In the genomic region with DNA sequence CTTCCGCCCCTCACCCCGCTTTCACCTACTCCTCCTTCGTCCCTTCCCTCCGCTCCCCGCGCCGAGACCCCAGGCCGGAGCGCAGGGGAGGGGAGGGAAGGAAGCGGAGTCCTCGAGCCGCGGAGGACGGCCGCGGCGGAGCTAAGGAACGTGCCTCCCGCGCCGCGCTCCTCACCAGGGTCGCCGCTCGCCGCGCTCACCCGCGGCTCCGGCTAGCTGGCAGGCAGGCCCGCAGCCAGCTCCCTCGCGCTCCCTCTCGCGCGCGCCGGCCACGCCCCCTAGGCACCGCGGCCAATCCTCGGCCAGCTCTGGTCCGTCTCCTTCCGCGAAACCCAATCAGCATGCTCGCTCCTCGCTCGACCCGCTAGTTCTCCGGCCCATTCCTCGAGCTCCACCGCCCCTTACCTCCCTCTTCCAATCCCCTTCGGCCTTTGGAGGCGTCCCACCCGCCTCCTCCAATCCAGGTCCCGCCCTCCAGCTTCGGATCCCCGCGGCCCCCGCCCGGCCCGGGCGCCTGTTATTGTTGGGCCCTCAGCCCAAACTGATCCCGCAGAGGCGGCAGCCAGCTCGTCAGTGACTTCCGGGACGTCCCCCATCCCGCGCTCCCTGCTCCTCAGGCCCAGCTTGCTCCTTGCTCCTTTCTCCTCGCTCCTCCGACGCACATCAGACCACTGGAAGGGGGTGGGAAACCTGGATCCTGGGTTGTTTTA, we compare ENCODE assay signal across 1 cellular context.
TF ChIP-seq lines count a peak whose summit lies in the region.

A gene with protein sequence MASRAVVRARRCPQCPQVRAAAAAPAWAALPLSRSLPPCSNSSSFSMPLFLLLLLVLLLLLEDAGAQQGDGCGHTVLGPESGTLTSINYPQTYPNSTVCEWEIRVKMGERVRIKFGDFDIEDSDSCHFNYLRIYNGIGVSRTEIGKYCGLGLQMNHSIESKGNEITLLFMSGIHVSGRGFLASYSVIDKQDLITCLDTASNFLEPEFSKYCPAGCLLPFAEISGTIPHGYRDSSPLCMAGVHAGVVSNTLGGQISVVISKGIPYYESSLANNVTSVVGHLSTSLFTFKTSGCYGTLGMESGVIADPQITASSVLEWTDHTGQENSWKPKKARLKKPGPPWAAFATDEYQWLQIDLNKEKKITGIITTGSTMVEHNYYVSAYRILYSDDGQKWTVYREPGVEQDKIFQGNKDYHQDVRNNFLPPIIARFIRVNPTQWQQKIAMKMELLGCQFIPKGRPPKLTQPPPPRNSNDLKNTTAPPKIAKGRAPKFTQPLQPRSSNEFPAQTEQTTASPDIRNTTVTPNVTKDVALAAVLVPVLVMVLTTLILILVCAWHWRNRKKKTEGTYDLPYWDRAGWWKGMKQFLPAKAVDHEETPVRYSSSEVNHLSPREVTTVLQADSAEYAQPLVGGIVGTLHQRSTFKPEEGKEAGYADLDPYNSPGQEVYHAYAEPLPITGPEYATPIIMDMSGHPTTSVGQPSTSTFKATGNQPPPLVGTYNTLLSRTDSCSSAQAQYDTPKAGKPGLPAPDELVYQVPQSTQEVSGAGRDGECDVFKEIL (minus strand): TSS at position 231 of the 710 bp plus-strand sequence. CDS start 369 bp downstream, outside the sequence.

TF ChIP-seq in HEK293, 187 proteins besides CTCF, POLR2A, EP300 and RAD21 (continued from another document and continues in another):
- TF ChIP-seq, protein P1, sequence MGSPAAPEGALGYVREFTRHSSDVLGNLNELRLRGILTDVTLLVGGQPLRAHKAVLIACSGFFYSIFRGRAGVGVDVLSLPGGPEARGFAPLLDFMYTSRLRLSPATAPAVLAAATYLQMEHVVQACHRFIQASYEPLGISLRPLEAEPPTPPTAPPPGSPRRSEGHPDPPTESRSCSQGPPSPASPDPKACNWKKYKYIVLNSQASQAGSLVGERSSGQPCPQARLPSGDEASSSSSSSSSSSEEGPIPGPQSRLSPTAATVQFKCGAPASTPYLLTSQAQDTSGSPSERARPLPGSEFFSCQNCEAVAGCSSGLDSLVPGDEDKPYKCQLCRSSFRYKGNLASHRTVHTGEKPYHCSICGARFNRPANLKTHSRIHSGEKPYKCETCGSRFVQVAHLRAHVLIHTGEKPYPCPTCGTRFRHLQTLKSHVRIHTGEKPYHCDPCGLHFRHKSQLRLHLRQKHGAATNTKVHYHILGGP (tag by site-specific recombination; IDR thresholded peaks at IDR 0.05): no peak
- TF ChIP-seq, protein P2, sequence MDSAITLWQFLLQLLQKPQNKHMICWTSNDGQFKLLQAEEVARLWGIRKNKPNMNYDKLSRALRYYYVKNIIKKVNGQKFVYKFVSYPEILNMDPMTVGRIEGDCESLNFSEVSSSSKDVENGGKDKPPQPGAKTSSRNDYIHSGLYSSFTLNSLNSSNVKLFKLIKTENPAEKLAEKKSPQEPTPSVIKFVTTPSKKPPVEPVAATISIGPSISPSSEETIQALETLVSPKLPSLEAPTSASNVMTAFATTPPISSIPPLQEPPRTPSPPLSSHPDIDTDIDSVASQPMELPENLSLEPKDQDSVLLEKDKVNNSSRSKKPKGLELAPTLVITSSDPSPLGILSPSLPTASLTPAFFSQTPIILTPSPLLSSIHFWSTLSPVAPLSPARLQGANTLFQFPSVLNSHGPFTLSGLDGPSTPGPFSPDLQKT (IDR thresholded peaks at IDR 0.05; ENCODE audit: borderline replicate concordance, low read depth, low read length): no peak
- TF ChIP-seq ZNF660 (tag by site-specific recombination; IDR thresholded peaks at IDR 0.05): peak; percentile 31; the same call in 1 of the 2 replicates
- no peak for TF ChIP-seq OVOL3 (tag by site-specific recombination; IDR thresholded peaks at IDR 0.05)
- no peak for TF ChIP-seq ZNF174 (tag by site-specific recombination; IDR thresholded peaks at IDR 0.05)
- TF ChIP-seq SP2 (tag by site-specific recombination; IDR thresholded peaks at IDR 0.05): peak; percentile 99
- peak; percentile 72 for TF ChIP-seq ZNF335 (tag by site-specific recombination; conservative IDR thresholded peaks at IDR 0.05)
- no peak for TF ChIP-seq ZNF623 (tag by site-specific recombination; IDR thresholded peaks at IDR 0.05)
- TF ChIP-seq TRIM28 (IDR thresholded peaks at IDR 0.05; ENCODE audit: borderline replicate concordance, low read length): no peak
- peak; percentile 37; the same call in 1 of the 2 replicates for TF ChIP-seq KLF9 (tag by site-specific recombination; IDR thresholded peaks at IDR 0.05; ENCODE audit: low read depth)
- TF ChIP-seq, protein P3, sequence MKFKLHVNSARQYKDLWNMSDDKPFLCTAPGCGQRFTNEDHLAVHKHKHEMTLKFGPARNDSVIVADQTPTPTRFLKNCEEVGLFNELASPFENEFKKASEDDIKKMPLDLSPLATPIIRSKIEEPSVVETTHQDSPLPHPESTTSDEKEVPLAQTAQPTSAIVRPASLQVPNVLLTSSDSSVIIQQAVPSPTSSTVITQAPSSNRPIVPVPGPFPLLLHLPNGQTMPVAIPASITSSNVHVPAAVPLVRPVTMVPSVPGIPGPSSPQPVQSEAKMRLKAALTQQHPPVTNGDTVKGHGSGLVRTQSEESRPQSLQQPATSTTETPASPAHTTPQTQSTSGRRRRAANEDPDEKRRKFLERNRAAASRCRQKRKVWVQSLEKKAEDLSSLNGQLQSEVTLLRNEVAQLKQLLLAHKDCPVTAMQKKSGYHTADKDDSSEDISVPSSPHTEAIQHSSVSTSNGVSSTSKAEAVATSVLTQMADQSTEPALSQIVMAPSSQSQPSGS (tag by site-specific recombination; IDR thresholded peaks at IDR 0.05; ENCODE audit: low read depth): no peak
- TF ChIP-seq ZNF473 (tag by site-specific recombination; IDR thresholded peaks at IDR 0.05): no peak
- no peak for TF ChIP-seq ZNF146 (tag by site-specific recombination; IDR thresholded peaks at IDR 0.05)
- TF ChIP-seq ZNF23 (tag by site-specific recombination; IDR thresholded peaks at IDR 0.05; ENCODE audit: borderline replicate concordance): no peak
- TF ChIP-seq, protein P4, sequence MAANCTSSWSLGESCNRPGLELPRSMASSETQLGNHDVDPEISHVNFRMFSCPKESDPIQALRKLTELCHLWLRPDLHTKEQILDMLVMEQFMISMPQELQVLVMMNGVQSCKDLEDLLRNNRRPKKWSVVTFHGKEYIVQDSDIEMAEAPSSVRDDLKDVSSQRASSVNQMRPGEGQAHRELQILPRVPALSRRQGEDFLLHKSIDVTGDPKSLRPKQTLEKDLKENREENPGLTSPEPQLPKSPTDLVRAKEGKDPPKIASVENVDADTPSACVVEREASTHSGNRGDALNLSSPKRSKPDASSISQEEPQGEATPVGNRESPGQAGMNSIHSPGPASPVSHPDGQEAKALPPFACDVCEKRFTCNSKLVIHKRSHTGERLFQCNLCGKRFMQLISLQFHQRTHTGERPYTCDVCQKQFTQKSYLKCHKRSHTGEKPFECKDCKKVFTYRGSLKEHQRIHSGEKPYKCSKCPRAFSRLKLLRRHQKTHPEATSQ (tag by site-specific recombination; IDR thresholded peaks at IDR 0.05): peak; percentile 48; the same call in 1 of the 2 replicates
- no peak for TF ChIP-seq KLF7 (tag by site-specific recombination; IDR thresholded peaks at IDR 0.05; ENCODE audit: borderline replicate concordance)
- TF ChIP-seq ZNF19 (tag by site-specific recombination; IDR thresholded peaks at IDR 0.05; ENCODE audit: low read depth): no peak
- no peak; the same call in 1 of the 2 replicates for TF ChIP-seq ZEB2 (tag by site-specific recombination; IDR thresholded peaks at IDR 0.05)
- TF ChIP-seq, protein P5, sequence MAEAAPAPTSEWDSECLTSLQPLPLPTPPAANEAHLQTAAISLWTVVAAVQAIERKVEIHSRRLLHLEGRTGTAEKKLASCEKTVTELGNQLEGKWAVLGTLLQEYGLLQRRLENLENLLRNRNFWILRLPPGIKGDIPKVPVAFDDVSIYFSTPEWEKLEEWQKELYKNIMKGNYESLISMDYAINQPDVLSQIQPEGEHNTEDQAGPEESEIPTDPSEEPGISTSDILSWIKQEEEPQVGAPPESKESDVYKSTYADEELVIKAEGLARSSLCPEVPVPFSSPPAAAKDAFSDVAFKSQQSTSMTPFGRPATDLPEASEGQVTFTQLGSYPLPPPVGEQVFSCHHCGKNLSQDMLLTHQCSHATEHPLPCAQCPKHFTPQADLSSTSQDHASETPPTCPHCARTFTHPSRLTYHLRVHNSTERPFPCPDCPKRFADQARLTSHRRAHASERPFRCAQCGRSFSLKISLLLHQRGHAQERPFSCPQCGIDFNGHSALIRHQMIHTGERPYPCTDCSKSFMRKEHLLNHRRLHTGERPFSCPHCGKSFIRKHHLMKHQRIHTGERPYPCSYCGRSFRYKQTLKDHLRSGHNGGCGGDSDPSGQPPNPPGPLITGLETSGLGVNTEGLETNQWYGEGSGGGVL (tag by site-specific recombination; IDR thresholded peaks at IDR 0.05): no peak
- no peak for TF ChIP-seq ZNF221 (tag by site-specific recombination; IDR thresholded peaks at IDR 0.05; ENCODE audit: borderline replicate concordance)
- no peak for TF ChIP-seq FEZF1 (tag by site-specific recombination; IDR thresholded peaks at IDR 0.05)
- TF ChIP-seq ZNF670 (tag by site-specific recombination; IDR thresholded peaks at IDR 0.05; ENCODE audit: low read depth): no peak
- no peak for TF ChIP-seq ZNF76 (tag by site-specific recombination; IDR thresholded peaks at IDR 0.05; ENCODE audit: borderline replicate concordance, low read depth)
- TF ChIP-seq, protein P6, sequence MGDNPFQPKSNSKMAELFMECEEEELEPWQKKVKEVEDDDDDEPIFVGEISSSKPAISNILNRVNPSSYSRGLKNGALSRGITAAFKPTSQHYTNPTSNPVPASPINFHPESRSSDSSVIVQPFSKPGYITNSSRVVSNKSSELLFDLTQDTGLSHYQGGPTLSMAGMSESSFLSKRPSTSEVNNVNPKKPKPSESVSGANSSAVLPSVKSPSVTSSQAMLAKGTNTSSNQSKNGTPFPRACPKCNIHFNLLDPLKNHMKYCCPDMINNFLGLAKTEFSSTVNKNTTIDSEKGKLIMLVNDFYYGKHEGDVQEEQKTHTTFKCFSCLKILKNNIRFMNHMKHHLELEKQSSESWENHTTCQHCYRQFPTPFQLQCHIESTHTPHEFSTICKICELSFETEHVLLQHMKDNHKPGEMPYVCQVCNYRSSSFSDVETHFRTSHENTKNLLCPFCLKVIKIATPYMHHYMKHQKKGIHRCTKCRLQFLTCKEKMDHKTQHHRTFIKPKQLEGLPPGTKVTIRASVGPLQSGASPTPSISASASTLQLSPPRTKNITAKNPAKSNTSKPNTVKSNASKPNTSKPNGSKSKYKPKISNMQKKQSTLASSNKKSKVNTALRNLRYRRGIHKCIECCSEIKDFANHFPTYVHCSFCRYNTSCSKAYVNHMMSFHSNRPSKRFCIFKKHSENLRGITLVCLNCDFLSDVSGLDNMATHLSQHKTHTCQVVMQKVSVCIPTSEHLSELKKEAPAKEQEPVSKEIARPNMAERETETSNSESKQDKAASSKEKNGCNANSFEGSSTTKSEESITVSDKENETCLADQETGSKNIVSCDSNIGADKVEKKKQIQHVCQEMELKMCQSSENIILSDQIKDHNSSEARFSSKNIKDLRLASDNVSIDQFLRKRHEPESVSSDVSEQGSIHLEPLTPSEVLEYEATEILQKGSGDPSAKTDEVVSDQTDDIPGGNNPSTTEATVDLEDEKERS (tag by site-specific recombination; IDR thresholded peaks at IDR 0.05): no peak
- no peak for TF ChIP-seq ZNF341 (tag by site-specific recombination; IDR thresholded peaks at IDR 0.05; ENCODE audit: low read depth)
- no peak for TF ChIP-seq ZNF621 (tag by site-specific recombination; IDR thresholded peaks at IDR 0.05)
- TF ChIP-seq ZNF791 (tag by site-specific recombination; IDR thresholded peaks at IDR 0.05): no peak
- TF ChIP-seq ZNF248 (tag by site-specific recombination; IDR thresholded peaks at IDR 0.05): no peak
- no peak for TF ChIP-seq ZNF514 (tag by site-specific recombination; IDR thresholded peaks at IDR 0.05)
- TF ChIP-seq, protein P7, sequence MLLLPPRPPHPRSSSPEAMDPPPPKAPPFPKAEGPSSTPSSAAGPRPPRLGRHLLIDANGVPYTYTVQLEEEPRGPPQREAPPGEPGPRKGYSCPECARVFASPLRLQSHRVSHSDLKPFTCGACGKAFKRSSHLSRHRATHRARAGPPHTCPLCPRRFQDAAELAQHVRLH (tag by site-specific recombination; IDR thresholded peaks at IDR 0.05): no peak
- no peak for TF ChIP-seq ZNF24 (tag by site-specific recombination; IDR thresholded peaks at IDR 0.05)
- peak; percentile 71 for TF ChIP-seq ZBTB20 (tag by site-specific recombination; IDR thresholded peaks at IDR 0.05)
- TF ChIP-seq, protein P8, sequence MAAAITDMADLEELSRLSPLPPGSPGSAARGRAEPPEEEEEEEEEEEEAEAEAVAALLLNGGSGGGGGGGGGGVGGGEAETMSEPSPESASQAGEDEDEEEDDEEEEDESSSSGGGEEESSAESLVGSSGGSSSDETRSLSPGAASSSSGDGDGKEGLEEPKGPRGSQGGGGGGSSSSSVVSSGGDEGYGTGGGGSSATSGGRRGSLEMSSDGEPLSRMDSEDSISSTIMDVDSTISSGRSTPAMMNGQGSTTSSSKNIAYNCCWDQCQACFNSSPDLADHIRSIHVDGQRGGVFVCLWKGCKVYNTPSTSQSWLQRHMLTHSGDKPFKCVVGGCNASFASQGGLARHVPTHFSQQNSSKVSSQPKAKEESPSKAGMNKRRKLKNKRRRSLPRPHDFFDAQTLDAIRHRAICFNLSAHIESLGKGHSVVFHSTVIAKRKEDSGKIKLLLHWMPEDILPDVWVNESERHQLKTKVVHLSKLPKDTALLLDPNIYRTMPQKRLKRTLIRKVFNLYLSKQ (tag by site-specific recombination; IDR thresholded peaks at IDR 0.05; ENCODE audit: borderline replicate concordance): no peak
- TF ChIP-seq GLI2 (tag by site-specific recombination; IDR thresholded peaks at IDR 0.05; ENCODE audit: borderline replicate concordance, low read depth): no peak
- TF ChIP-seq, protein P9, sequence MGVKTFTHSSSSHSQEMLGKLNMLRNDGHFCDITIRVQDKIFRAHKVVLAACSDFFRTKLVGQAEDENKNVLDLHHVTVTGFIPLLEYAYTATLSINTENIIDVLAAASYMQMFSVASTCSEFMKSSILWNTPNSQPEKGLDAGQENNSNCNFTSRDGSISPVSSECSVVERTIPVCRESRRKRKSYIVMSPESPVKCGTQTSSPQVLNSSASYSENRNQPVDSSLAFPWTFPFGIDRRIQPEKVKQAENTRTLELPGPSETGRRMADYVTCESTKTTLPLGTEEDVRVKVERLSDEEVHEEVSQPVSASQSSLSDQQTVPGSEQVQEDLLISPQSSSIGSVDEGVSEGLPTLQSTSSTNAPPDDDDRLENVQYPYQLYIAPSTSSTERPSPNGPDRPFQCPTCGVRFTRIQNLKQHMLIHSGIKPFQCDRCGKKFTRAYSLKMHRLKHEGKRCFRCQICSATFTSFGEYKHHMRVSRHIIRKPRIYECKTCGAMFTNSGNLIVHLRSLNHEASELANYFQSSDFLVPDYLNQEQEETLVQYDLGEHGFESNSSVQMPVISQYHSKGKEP (tag by site-specific recombination; IDR thresholded peaks at IDR 0.05): no peak
- TF ChIP-seq ZBTB48 (tag by site-specific recombination; IDR thresholded peaks at IDR 0.05): no peak
- TF ChIP-seq ZNF792 (tag by site-specific recombination; IDR thresholded peaks at IDR 0.05): no peak
- TF ChIP-seq ZNF501 (tag by site-specific recombination; IDR thresholded peaks at IDR 0.05): no peak
